14 cellular contexts compared by ENCODE assay signal in genomic region chrX:13764284-13764683, GRCh38. TPM values are rescaled to one million over a fixed set of nuclear protein-coding genes. Genes with fewer than 3 reads are reported as not detected.
DNase-seq lines count a peak whose midpoint lies in the region; ATAC-seq, FAIRE-seq and TF ChIP-seq lines count a peak whose summit lies in the region.
"Had no signal": no experiment of that assay in that cellular context is flagged by ENCODE, and none has a peak within 500 bp of the region (broad histone marks: within the 10 kb centered on the region; RNA-seq: fewer than 3 reads in every experiment).

No MANE protein-coding gene starts in this region.

- peaks cover 2% of the 10 kb centered on the region for H3K36me3 Mint-ChIP-seq in T-helper 17 cell (ENCODE audit: low read depth)

- no peak overlapping the region for H2BK15ac ChIP-seq in H1 (ENCODE audit: low read length)
- no peak overlapping the region for H2BK15ac ChIP-seq in neuronal stem cell (ENCODE audit: low read length)

- CTCF ChIA-PET in H1 (lab: Charles Lee; ENCODE audit: partially characterized antibody) = interaction anchor here (0.8 to 1.6 kb wide), 3 partner anchors 30 to 257 kb away, joined by 3 to 6 read pairs (median 3); partner anchors contain the start of genes OFD1 and TRAPPC2

- H4K91ac ChIP-seq in H1 (replicated peaks; ENCODE audit: insufficient read length, low read length) = no peak overlapping the region
- no peak overlapping the region for H4K91ac ChIP-seq in neuronal stem cell (ENCODE audit: low read depth, low read length, poor library complexity)

- POLR2A ChIA-PET in H1 (lab: Charles Lee; ENCODE audit: partially characterized antibody) = interaction anchor here (0.9 to 1.0 kb wide), 2 partner anchors 11 to 29 kb away, joined by 3 to 4 read pairs; no protein-coding TSS in a partner anchor

- no peak overlapping the region for H3K23ac ChIP-seq in H1 (ENCODE audit: insufficient read length)
- no peak overlapping the region for H3K23ac ChIP-seq in neuronal stem cell (ENCODE audit: low read depth, low read length, poor library complexity)

- peaks cover 9% of the 10 kb centered on the region for H3K4me1 Mint-ChIP-seq in T-helper 17 cell

- H3K4ac ChIP-seq in H1 (replicated peaks; ENCODE audit: insufficient read length, low read depth, low read length) (no peak overlapping the region), neuronal stem cell (ENCODE audit: low read length) (no peak overlapping the region)

- no peak for TF ChIP-seq EP300 in H1 (IDR thresholded peaks at IDR 0.05; ENCODE audit: borderline replicate concordance in 1 of 2, low read depth in 2 of 2, low read length in 2 of 2)

- H2AK5ac ChIP-seq in H1 (ENCODE audit: low read depth, low read length) (no peak overlapping the region), neuronal stem cell (ENCODE audit: low read depth, low read length) (no peak overlapping the region)

- H3K4me1 ChIP-seq in H1 (replicated peaks in 1 of 4; ENCODE audit: control insufficient read depth in 3 of 4, insufficient read depth in 4 of 4, low read length in 3 of 4) (peaks cover 0 to 16% (median 6%) of the 10 kb centered on the region in 4 experiments; a peak in 4 of 7 replicates), neuronal stem cell (ENCODE audit: control insufficient read depth in 2 of 2, insufficient read depth in 1 of 2, low read depth in 1 of 2, low read length in 2 of 2) (peaks cover 2 to 6% of the 10 kb centered on the region in 2 donors), Karpas-422 (ENCODE audit: low read length) (peaks cover 24% of the 10 kb centered on the region)

- FAIRE-seq in H1 (lab: Jason Lieb, UNC) = peak; percentile 13
- FAIRE-seq: endometrium, H54 had no signal

- ATAC-seq in T-helper 17 cell = no peak
- no peak for ATAC-seq in GM21390 (IDR thresholded peaks at IDR 0.05; ENCODE audit: unreplicated experiment)

- TF ChIP-seq CTCF in H1 (IDR thresholded peaks at IDR 0.05; ENCODE audit: control extremely low read depth in 1 of 3, insufficient read depth in 1 of 3, low read depth in 1 of 3, low read length in 3 of 3) = no peak

- H3K56ac ChIP-seq in H1 (replicated peaks; ENCODE audit: insufficient read length, low read depth, low read length) = no peak overlapping the region

- H3K27ac Mint-ChIP-seq in T-helper 17 cell = no peak overlapping the region

- H3K18ac ChIP-seq in H1 (ENCODE audit: extremely low read depth, low read length) (no peak overlapping the region), neuronal stem cell (ENCODE audit: low read length) (no peak overlapping the region)

- no peaks in the 10 kb centered on the region for H3K9me2 ChIP-seq in Karpas-422 (replicated peaks; ENCODE audit: insufficient read depth, low read length)
- H3K9me2 ChIP-seq: SK-N-SH had no signal

- no peak overlapping the region for H2BK12ac ChIP-seq in H1 (ENCODE audit: low read depth, low read length)
- H2BK12ac ChIP-seq in neuronal stem cell (ENCODE audit: low read length) = no peak overlapping the region

- H3K27me3 ChIP-seq in H1 (replicated peaks in 1 of 4; ENCODE audit: control insufficient read depth in 3 of 4, extremely low read depth in 1 of 4, insufficient read depth in 3 of 4, low read length in 3 of 4) (no peaks in the 10 kb centered on the region), neuronal stem cell (ENCODE audit: control insufficient read depth in 3 of 3, insufficient read depth in 3 of 3, low read depth in 1 of 3, low read length in 3 of 3) (peaks cover 0 to 3% (median 0%) of the 10 kb centered on the region in 3 experiments), Karpas-422 (ENCODE audit: low read length) (no peaks in the 10 kb centered on the region)

- peak; percentile 37 for DNase-seq in Ammon's horn (ENCODE audit: low spot score)
- DNase-seq in MV-4-11 (lab: John Stamatoyannopoulos, UW) = peak; percentile 67
- no peak for DNase-seq in H1 (ENCODE audit: low read depth in 1 of 2, low spot score in 2 of 2)
- DNase-seq in neuronal stem cell (ENCODE audit: low spot score) = no peak
- no peak for DNase-seq in Karpas-422
- DNase-seq in T-helper 17 cell = no peak
- DNase-seq in NCI-H1417 treated with DMSO at 0.1 percent for 48 hours (lab: John Stamatoyannopoulos, UW) = no peak
- DNase-seq: activated T-cell treated with anti-CD3 and anti-CD28 coated beads, Interleukin-2, amount 50 U/mL, for 48 hours; aorta; NCI-H748 treated with DMSO at 0.1 percent for 48 hours had no signal

- H4K5ac ChIP-seq in H1 (ENCODE audit: insufficient read length, low read depth, low read length) = no peak overlapping the region

- H3K14ac ChIP-seq in H1 (ENCODE audit: insufficient read length) (no peak overlapping the region), neuronal stem cell (ENCODE audit: low read length) (no peak overlapping the region)

- H3K4me3 ChIP-seq in H1 (ENCODE audit: extremely low read depth in 1 of 4, insufficient read depth in 2 of 4, low read depth in 3 of 4, low read length in 4 of 4) (no peak overlapping the region), neuronal stem cell (ENCODE audit: low read length in 2 of 2) (no peak overlapping the region), Karpas-422 (ENCODE audit: low read length) (no peak overlapping the region)

- no peak overlapping the region for H2AFZ ChIP-seq in H1 (ENCODE audit: low read length)
- H2AFZ ChIP-seq in neuronal stem cell (ENCODE audit: low read length) = no peak overlapping the region
- H2AFZ ChIP-seq in Karpas-422 (ENCODE audit: low read length) = no peak overlapping the region

- no peaks in the 10 kb centered on the region for H3K79me1 ChIP-seq in H1 (ENCODE audit: low read depth, low read length)
- peaks cover 3% of the 10 kb centered on the region for H3K79me1 ChIP-seq in neuronal stem cell (ENCODE audit: low read depth, low read length)

- H3K23me2 ChIP-seq in H1 (ENCODE audit: low read depth, low read length) = no peaks in the 10 kb centered on the region

- H3K79me2 ChIP-seq in H1 (ENCODE audit: control insufficient read depth in 1 of 2, insufficient read depth in 2 of 2, low read length in 2 of 2) = no peaks in the 10 kb centered on the region
- no peaks in the 10 kb centered on the region for H3K79me2 ChIP-seq in Karpas-422 (ENCODE audit: low read length)

- no peaks in the 10 kb centered on the region for H3K27me3 Mint-ChIP-seq in T-helper 17 cell

- TF ChIP-seq RAD21 in H1 (IDR thresholded peaks at IDR 0.05 in 1 of 2, conservative IDR thresholded peaks at IDR 0.05 in 1 of 2; ENCODE audit: low read depth in 2 of 2, low read length in 2 of 2) = no peak

- H2BK120ac ChIP-seq in H1 (replicated peaks; ENCODE audit: low read depth, low read length) = no peak overlapping the region
- no peak overlapping the region for H2BK120ac ChIP-seq in neuronal stem cell (ENCODE audit: low read depth, low read length)

- H3K27ac ChIP-seq in H1 (ENCODE audit: low read depth, low read length) (no peak overlapping the region), neuronal stem cell (replicated peaks; ENCODE audit: low read length) (peak overlapping the region; percentile 69), Karpas-422 (ENCODE audit: low read length) (no peak overlapping the region)

- H4K8ac ChIP-seq in H1 (ENCODE audit: extremely low read depth, insufficient read depth, low read length) (no peak overlapping the region), neuronal stem cell (ENCODE audit: low read depth, low read length) (no peak overlapping the region)

- WGBS in H1 (ENCODE audit: extremely low coverage in 1 of 2, insufficient coverage in 1 of 2, insufficient read length in 1 of 2, insufficient replicate concordance in 2 of 2, low coverage in 1 of 2, low lambda C conversion rate in 2 of 2, missing lambda C conversion rate in 1 of 2), 2 experiments = 66% methylated on average over 7 of the region's 7 CpGs; no CpG with 5 or more reads in 1 of the 2 experiments
- no CpG with 5 or more reads among the region's 7 CpGs for WGBS in neuronal stem cell (ENCODE audit: extremely low coverage in 2 of 2, insufficient read length in 2 of 2, insufficient replicate concordance in 1 of 2), 2 donors

- H2BK5ac ChIP-seq in H1 (ENCODE audit: low read depth, low read length) = no peak overlapping the region
- H2BK5ac ChIP-seq in neuronal stem cell (ENCODE audit: low read length) = no peak overlapping the region

- H3K9ac ChIP-seq in H1 (replicated peaks in 1 of 4; ENCODE audit: extremely low read depth in 1 of 4, low read depth in 3 of 4, low read length in 3 of 4) = no peak overlapping the region; a peak in 1 of 7 replicates
- H3K9ac ChIP-seq in neuronal stem cell (ENCODE audit: low read depth, low read length, poor library complexity) = no peak overlapping the region
- no peak overlapping the region for H3K9ac ChIP-seq in Karpas-422 (ENCODE audit: low read length)
- H3K9ac ChIP-seq: SK-N-SH had no signal

- H3K4me2 ChIP-seq in H1 (ENCODE audit: insufficient read depth in 1 of 2, low read depth in 2 of 2, low read length in 2 of 2) = no peak overlapping the region
- H3K4me2 ChIP-seq in neuronal stem cell (ENCODE audit: insufficient read depth, low read length, poor library complexity, severe bottlenecking) = no peak overlapping the region
- H3K4me2 ChIP-seq in Karpas-422 (ENCODE audit: low read depth, low read length, poor library complexity, severe bottlenecking) = no peak overlapping the region
- H3K4me2 ChIP-seq: SK-N-SH had no signal

- TF ChIP-seq POLR2A in H1 (IDR thresholded peaks at IDR 0.05; ENCODE audit: control extremely low read depth in 1 of 2, low read depth in 2 of 2, low read length in 2 of 2) = no peak

- no peak overlapping the region for H3K4me3 Mint-ChIP-seq in T-helper 17 cell

- no peak overlapping the region for H2BK20ac ChIP-seq in H1 (ENCODE audit: low read length)

- H3K9me3 ChIP-seq in H1 (ENCODE audit: insufficient read depth in 2 of 2, low read depth in 1 of 2, low read length in 1 of 2) = no peaks in the 10 kb centered on the region
- no peaks in the 10 kb centered on the region for H3K9me3 ChIP-seq in neuronal stem cell (replicated peaks in 1 of 2; ENCODE audit: control insufficient read depth in 2 of 2, insufficient read depth in 1 of 2, low read depth in 1 of 2, low read length in 2 of 2)
- H3K9me3 ChIP-seq in Karpas-422 (ENCODE audit: low read length) = no peaks in the 10 kb centered on the region
- no peaks in the 10 kb centered on the region for H3K9me3 ChIP-seq in T-helper 17 cell (ENCODE audit: control insufficient read depth, low read length, poor library complexity, severe bottlenecking)
- H3K9me3 ChIP-seq: SK-N-SH had no signal

- H3K36me3 ChIP-seq in H1 (ENCODE audit: control insufficient read depth in 2 of 4, insufficient read depth in 4 of 4, low read length in 3 of 4) = peaks cover 0 to 46% (median 5%) of the 10 kb centered on the region in 4 experiments; a peak in 7 of 8 replicates
- peaks cover 4 to 90% of the 10 kb centered on the region in 2 donors for H3K36me3 ChIP-seq in neuronal stem cell (replicated peaks in 1 of 2; ENCODE audit: control insufficient read depth in 2 of 2, insufficient read depth in 2 of 2, low read length in 2 of 2)
- peaks cover 80% of the 10 kb centered on the region for H3K36me3 ChIP-seq in Karpas-422 (ENCODE audit: insufficient read depth, low read length)

- H4K20me1 ChIP-seq in H1 (replicated peaks in 1 of 2; ENCODE audit: control insufficient read depth in 1 of 2, insufficient read depth in 2 of 2, low read length in 2 of 2) = no peaks in the 10 kb centered on the region
- H4K20me1 ChIP-seq in Karpas-422 (ENCODE audit: insufficient read depth, low read depth, low read length) = no peaks in the 10 kb centered on the region

RNA-seq across cellular contexts. Expression of gene OFD1, which starts 29.7 kb away (rescaled TPM):
- total RNA-seq in H1 (2021; fragmentation: NEBNext Ultra II Directional; extraction: Animal tissue kit (Norgen Biotek cat#: 25700)) = 21.4 and 23.4 TPM in 2 replicates
- 8.0 and 9.0 TPM in 2 replicates for polyA plus RNA-seq in H1 (2011; rRNA removed)
- 13.0 TPM for polyA plus RNA-seq in H1 (2011; cell fraction: cytosol; rRNA removed)
- 29.0 TPM for polyA plus RNA-seq in H1 (2011; cell fraction: nucleus; rRNA removed)
- 13.9 to 22.7 TPM (median 15.7 TPM) in 4 replicates for polyA plus RNA-seq in H1 (2012, experiment 1 of 2)
- 1.1 TPM for polyA plus RNA-seq in H1 (2012, experiment 2 of 2)
- polyA plus RNA-seq in H1 (2013, experiment 1 of 2) = 28.4 TPM
- 23.2 TPM for polyA plus RNA-seq in H1 (2013, experiment 2 of 2)
- polyA minus RNA-seq in H1 (2011; rRNA and poly(A)+ RNA removed) = 8.5 and 10.2 TPM in 2 replicates
- 13.2 TPM for polyA minus RNA-seq in H1 (2011; cell fraction: cytosol; rRNA and poly(A)+ RNA removed)
- polyA minus RNA-seq in H1 (2011; cell fraction: nucleus; rRNA and poly(A)+ RNA removed) = 23.1 TPM
- 21.9 TPM for polyA plus RNA-seq in neuronal stem cell (2013, experiment 1 of 2)
- polyA plus RNA-seq in neuronal stem cell (2013, experiment 2 of 2) = 24.0 TPM
- 68.4 and 76.3 TPM in 2 replicates for total RNA-seq in Karpas-422 (2014; rRNA removed; shearing (Covaris generic); ENCODE audit: low replicate concordance)
- total RNA-seq in T-helper 17 cell = 10 to 100 TPM; 54.7 to 72.1 TPM

RNA-seq across cellular contexts. Expression of gene TRAPPC2, which starts 29.9 kb away (rescaled TPM):
- total RNA-seq in H1 (2021; fragmentation: NEBNext Ultra II Directional; extraction: Animal tissue kit (Norgen Biotek cat#: 25700)) = 10.8 and 11.6 TPM in 2 replicates
- 5.8 and 6.7 TPM in 2 replicates for polyA plus RNA-seq in H1 (2011; rRNA removed)
- polyA plus RNA-seq in H1 (2011; cell fraction: cytosol; rRNA removed) = 6.5 TPM
- polyA plus RNA-seq in H1 (2011; cell fraction: nucleus; rRNA removed) = 4.3 TPM
- polyA plus RNA-seq in H1 (2012, experiment 1 of 2) = 7.2 to 18.2 TPM (median 9.8 TPM) in 4 replicates
- polyA plus RNA-seq in H1 (2012, experiment 2 of 2) = 3.8 TPM
- polyA plus RNA-seq in H1 (2013, experiment 1 of 2) = 6.3 TPM
- polyA plus RNA-seq in H1 (2013, experiment 2 of 2) = 5.7 TPM
- polyA minus RNA-seq in H1 (2011; rRNA and poly(A)+ RNA removed) = 11.9 and 15.4 TPM in 2 replicates
- polyA minus RNA-seq in H1 (2011; cell fraction: cytosol; rRNA and poly(A)+ RNA removed) = 8.9 TPM
- 11.1 TPM for polyA minus RNA-seq in H1 (2011; cell fraction: nucleus; rRNA and poly(A)+ RNA removed)
- 8.2 TPM for polyA plus RNA-seq in neuronal stem cell (2013, experiment 1 of 2)
- polyA plus RNA-seq in neuronal stem cell (2013, experiment 2 of 2) = 9.0 TPM
- total RNA-seq in Karpas-422 (2014; rRNA removed; shearing (Covaris generic); ENCODE audit: low replicate concordance) = 29.5 and 60.5 TPM in 2 replicates
- total RNA-seq in T-helper 17 cell = 10 to 100 TPM; 31.9 to 35.8 TPM

RNA-seq across cellular contexts. Expression of gene GPM6B, which starts 52.6 kb away (rescaled TPM):
- 123 and 132 TPM in 2 replicates for total RNA-seq in H1 (2021; fragmentation: NEBNext Ultra II Directional; extraction: Animal tissue kit (Norgen Biotek cat#: 25700))
- polyA plus RNA-seq in H1 (2011; rRNA removed) = 175 and 179 TPM in 2 replicates
- 122 TPM for polyA plus RNA-seq in H1 (2011; cell fraction: cytosol; rRNA removed)
- polyA plus RNA-seq in H1 (2011; cell fraction: nucleus; rRNA removed) = 131 TPM
- polyA plus RNA-seq in H1 (2012, experiment 1 of 2) = 107 to 130 TPM (median 120 TPM) in 4 replicates
- polyA plus RNA-seq in H1 (2012, experiment 2 of 2) = 18.6 TPM
- 113 TPM for polyA plus RNA-seq in H1 (2013, experiment 1 of 2)
- polyA plus RNA-seq in H1 (2013, experiment 2 of 2) = 130 TPM
- polyA minus RNA-seq in H1 (2011; rRNA and poly(A)+ RNA removed) = 374 and 427 TPM in 2 replicates
- polyA minus RNA-seq in H1 (2011; cell fraction: cytosol; rRNA and poly(A)+ RNA removed) = 132 TPM
- 89.2 TPM for polyA minus RNA-seq in H1 (2011; cell fraction: nucleus; rRNA and poly(A)+ RNA removed)
- 41.4 TPM for polyA plus RNA-seq in neuronal stem cell (2013, experiment 1 of 2)
- polyA plus RNA-seq in neuronal stem cell (2013, experiment 2 of 2) = 41.5 TPM
- total RNA-seq in Karpas-422 (2014; rRNA removed; shearing (Covaris generic); ENCODE audit: low replicate concordance) = not detected in 2 replicates
- total RNA-seq in T-helper 17 cell = not detected

Comparison
In these comparisons a context has a peak if more than half of its experiments do, and no peak if none do; other contexts are left out.
1. DNase-seq: peak in Ammon's horn (single experiment) and MV-4-11 (single experiment); none in H1 (0 of 2), neuronal stem cell (single experiment), Karpas-422 (single experiment), T-helper 17 cell (0 of 3) and NCI-H1417 treated with DMSO at 0.1 percent for 48 hours (single experiment).
2. RNA of gene GPM6B, which starts 52.6 kb away (total RNA-seq): 123 to 132 TPM in H1; not detected in T-helper 17 cell and not detected in Karpas-422; every median in the first group is over 10 times any median in the second.